ENCODE assay signal across 7 cellular contexts in genomic region chr12:56724660-56724988, GRCh38. TPM values are rescaled to one million over a fixed set of nuclear protein-coding genes. Genes with fewer than 3 reads are reported as not detected.
DNase-seq lines count a peak whose midpoint lies in the region; ATAC-seq and TF ChIP-seq lines count a peak whose summit lies in the region.

No MANE protein-coding gene starts in this region.

- H3K27ac ChIP-seq in psoas muscle, result peak overlapping the region; percentile 93

- DNase-seq in WTC11 (ENCODE audit: low spot score), result no peak
- DNase-seq in glutamatergic neuron, result no peak
- DNase-seq in psoas muscle, result no peak
- DNase-seq in NCI-H524 treated with DMSO at 0.1 percent for 48 hours (lab: John Stamatoyannopoulos, UW), result no peak

- no peak for TF ChIP-seq CTCF in WTC11 (IDR thresholded peaks at IDR 0.05)
- TF ChIP-seq CTCF in glutamatergic neuron (IDR thresholded peaks at IDR 0.05; ENCODE audit: partially characterized antibody, unreplicated experiment), result no peak
- no peak for TF ChIP-seq CTCF in psoas muscle (IDR thresholded peaks at IDR 0.05)

- peak; percentile 1 for ATAC-seq in HG02642 (IDR thresholded peaks at IDR 0.05; ENCODE audit: poor library complexity, unreplicated experiment)
- ATAC-seq in WTC11, result no peak
- ATAC-seq in psoas muscle, result peak; percentile 3 to 30 (median 18)
- no peak for ATAC-seq in HG03039 (IDR thresholded peaks at IDR 0.05; ENCODE audit: unreplicated experiment)
- no peak for ATAC-seq in GM21576 (IDR thresholded peaks at IDR 0.05; ENCODE audit: unreplicated experiment)

- peak overlapping the region; percentile 86 for H3K4me3 ChIP-seq in psoas muscle

- H3K27ac Mint-ChIP-seq in WTC11, result peak overlapping the region; percentile 98
- H3K27ac Mint-ChIP-seq in glutamatergic neuron (ENCODE audit: unreplicated experiment), result peak overlapping the region; percentile 98

- no peaks in the 10 kb centered on the region for H3K27me3 ChIP-seq in psoas muscle (ENCODE audit: insufficient read depth in 3 of 3, low read length in 2 of 3)

- H3K9me3 Mint-ChIP-seq in WTC11, result no peaks in the 10 kb centered on the region
- H3K9me3 Mint-ChIP-seq in glutamatergic neuron (ENCODE audit: unreplicated experiment), result peaks cover 10% of the 10 kb centered on the region

- H3K4me1 Mint-ChIP-seq in WTC11 (peaks cover 53% of the 10 kb centered on the region), glutamatergic neuron (ENCODE audit: low read depth, unreplicated experiment) (peaks cover 33% of the 10 kb centered on the region)

- peaks cover 40% of the 10 kb centered on the region for H3K4me1 ChIP-seq in psoas muscle

- POLR2A ChIA-PET in WTC11 (lab: Charles Lee), result interaction anchor here (1.0 to 1.1 kb wide), 5 partner anchors 8 to 730 kb away, joined by 3 to 11 read pairs (median 3); partner anchors contain the start of gene INHBE

- CTCF ChIA-PET in WTC11 (lab: Charles Lee), result interaction anchor here (1.2 to 1.6 kb wide), 2 partner anchors 88 to 123 kb away, joined by 4 to 13 read pairs; no protein-coding TSS in a partner anchor

- intact Hi-C loops in psoas muscle (cut with DNase I), result loop anchor here (2.0 to 5.0 kb wide), 3 partner anchors 36 to 87 kb away; partner anchors contain the start of gene PTGES3 (in 2 of the 2)

- H3K9me3 ChIP-seq in psoas muscle, result no peaks in the 10 kb centered on the region

- H3K36me3 Mint-ChIP-seq in WTC11 (peaks cover 74% of the 10 kb centered on the region), glutamatergic neuron (ENCODE audit: unreplicated experiment) (peaks cover 9% of the 10 kb centered on the region)

- 0 to 2% (median 1%) methylated on average over 9 of the region's 9 CpGs for WGBS in psoas muscle, 3 donors

- H3K36me3 ChIP-seq in psoas muscle (ENCODE audit: insufficient read depth in 1 of 2, low read depth in 1 of 2), result peaks cover 2 to 31% of the 10 kb centered on the region in 2 donors

- no peaks in the 10 kb centered on the region for H3K27me3 Mint-ChIP-seq in WTC11 (ENCODE audit: low read depth)
- peaks cover 5% of the 10 kb centered on the region for H3K27me3 Mint-ChIP-seq in glutamatergic neuron (ENCODE audit: unreplicated experiment)

- H3K4me3 Mint-ChIP-seq in WTC11, result peak overlapping the region; percentile 99
- H3K4me3 Mint-ChIP-seq in glutamatergic neuron (ENCODE audit: unreplicated experiment), result peak overlapping the region; percentile 98

TF ChIP-seq in WTC11, 78 proteins besides CTCF, POLR2A, EP300 and RAD21:
- TF ChIP-seq ATF6 (CRISPR knock-in tag; IDR thresholded peaks at IDR 0.05), result no peak
- no peak for TF ChIP-seq AFF4 (CRISPR knock-in tag; IDR thresholded peaks at IDR 0.05; ENCODE audit: borderline replicate concordance)
- TF ChIP-seq NFE2L1 (CRISPR knock-in tag; IDR thresholded peaks at IDR 0.05), result no peak
- TF ChIP-seq ZNF425 (CRISPR knock-in tag; conservative IDR thresholded peaks at IDR 0.05), result no peak
- no peak for TF ChIP-seq GTF2I (CRISPR knock-in tag; conservative IDR thresholded peaks at IDR 0.05)
- no peak for TF ChIP-seq MXD4 (CRISPR knock-in tag; IDR thresholded peaks at IDR 0.05; ENCODE audit: borderline replicate concordance)
- TF ChIP-seq CREM (CRISPR knock-in tag; IDR thresholded peaks at IDR 0.05), result 0 out of 2 replicates have a peak, but pooled peaks have one; percentile 11
- 0 out of 2 replicates have a peak, but pooled peaks have one; percentile 10 for TF ChIP-seq SMAD4 (CRISPR knock-in tag; IDR thresholded peaks at IDR 0.05)
- no peak for TF ChIP-seq CBFB (CRISPR knock-in tag; IDR thresholded peaks at IDR 0.05; ENCODE audit: low read depth)
- peak; percentile 7; the same call in 1 of the 2 replicates for TF ChIP-seq ZNF671 (CRISPR knock-in tag; IDR thresholded peaks at IDR 0.05)
- TF ChIP-seq ZNF416 (CRISPR knock-in tag; IDR thresholded peaks at IDR 0.05), result 0 out of 2 replicates have a peak, but pooled peaks have one; percentile 7
- TF ChIP-seq JAZF1 (CRISPR knock-in tag; IDR thresholded peaks at IDR 0.05), result no peak

RNA-seq across cellular contexts. Expression of gene NACA, which starts 0.5 kb away (rescaled TPM):
- total RNA-seq in WTC11 (2021) (987 to 1,052 TPM (median 1,025 TPM) in 3 replicates), glutamatergic neuron (ENCODE audit: unreplicated experiment) (589 TPM), psoas muscle (100 to 1,000 TPM; 434 to 719 (median 530) TPM)
- polyA plus RNA-seq in psoas muscle, result 1,000 to 10,000 TPM in 1 of 3 donors, 100 to 1,000 TPM in 2; 483 to 1,147 (median 489) TPM

RNA-seq across cellular contexts. Expression of gene PRIM1, which starts 27.5 kb away (rescaled TPM):
- total RNA-seq in WTC11 (2021) (51.7 to 54.5 TPM (median 54.0 TPM) in 3 replicates), glutamatergic neuron (ENCODE audit: unreplicated experiment) (11.3 TPM), psoas muscle (1 to 10 TPM; 2.3 to 4.8 (median 3.4) TPM)
- 1 to 10 TPM; 3.0 to 10.0 (median 6.3) TPM for polyA plus RNA-seq in psoas muscle

RNA-seq across cellular contexts. Expression of gene PTGES3, which starts 36.5 kb away (rescaled TPM):
- 394 to 436 TPM (median 420 TPM) in 3 replicates for total RNA-seq in WTC11 (2021)
- total RNA-seq in glutamatergic neuron (ENCODE audit: unreplicated experiment), result 180 TPM
- 100 to 1,000 TPM; 118 to 192 (median 148) TPM for total RNA-seq in psoas muscle
- polyA plus RNA-seq in psoas muscle, result 100 to 1,000 TPM; 141 to 253 (median 165) TPM

RNA-seq across cellular contexts. Expression of gene HSD17B6, which starts 38.5 kb away (rescaled TPM):
- total RNA-seq in WTC11 (2021) (2.4 to 5.6 TPM (median 4.8 TPM) in 3 replicates), glutamatergic neuron (ENCODE audit: unreplicated experiment) (1.5 TPM), psoas muscle (under 1 TPM in 3 of 4 donors, not detected in 1; 0.28 to 0.51 (median 0.36) TPM)
- polyA plus RNA-seq in psoas muscle, result 1 to 10 TPM in 1 of 3 donors, under 1 TPM in 2; 0.14 to 4.5 (median 0.17) TPM

Comparison
In these comparisons a context has a peak if more than half of its experiments do, and no peak if none do; other contexts are left out.
1. ATAC-seq: peak in HG02642 (single experiment) and psoas muscle (4 of 4); none in WTC11 (single experiment), HG03039 (single experiment) and GM21576 (single experiment).